In the genomic region with DNA sequence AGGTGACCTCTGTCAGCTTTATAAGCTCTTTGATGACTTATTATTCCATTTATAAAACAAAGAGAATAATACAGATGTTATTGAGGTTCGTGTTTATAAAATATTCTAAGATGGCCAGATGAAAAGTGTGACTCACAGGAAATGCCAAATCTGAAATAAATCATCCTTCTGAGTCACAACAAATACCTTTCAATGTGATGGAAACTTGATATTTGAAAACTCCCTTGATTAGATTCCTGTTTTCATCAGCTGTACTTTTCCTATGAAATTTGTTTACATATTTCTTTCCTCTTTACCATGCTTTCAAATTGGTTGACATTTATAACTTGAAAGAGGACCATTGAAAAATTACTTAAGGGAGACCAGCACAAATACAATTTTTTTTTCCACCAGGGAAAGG, we compare ENCODE assay signal across 12 cellular contexts. TPM values are rescaled to one million over a fixed set of nuclear protein-coding genes. Genes with fewer than 3 reads are reported as not detected.
DNase-seq lines count a peak whose midpoint lies in the region; TF ChIP-seq lines count a peak whose summit lies in the region.
"Had no signal": no experiment of that assay in that cellular context is flagged by ENCODE, and none has a peak within 500 bp of the region (broad histone marks: within the 10 kb centered on the region; RNA-seq: fewer than 3 reads in every experiment).

No MANE protein-coding gene starts in this region.

- no peaks in the 10 kb centered on the region for H3K27me3 ChIP-seq in thymus (ENCODE audit: control insufficient read depth, insufficient read depth)
- H3K27me3 ChIP-seq: cardiac muscle cell, upper lobe of right lung had no signal

- no peaks in the 10 kb centered on the region for H3K9me3 ChIP-seq in thymus (ENCODE audit: control insufficient read depth)
- H3K9me3 ChIP-seq: psoas muscle, upper lobe of right lung had no signal

- WGBS in thymus: 63% methylated on average over 1 of the region's 1 CpG

- H3K4me3 Mint-ChIP-seq in activated CD4-positive, alpha-beta T cell treated with anti-CD3 and anti-CD28 coated beads, Interleukin-2, amount 10 ng/mL, durations not matched to agents 7 days and 5 days: no peak overlapping the region

- H3K36me3 ChIP-seq in thymus (ENCODE audit: control insufficient read depth, insufficient read depth): no peaks in the 10 kb centered on the region
- H3K36me3 ChIP-seq: cardiac muscle cell, upper lobe of right lung had no signal

- no peaks in the 10 kb centered on the region for H3K9me3 Mint-ChIP-seq in activated CD4-positive, alpha-beta T cell treated with anti-CD3 and anti-CD28 coated beads, Interleukin-2, amount 10 ng/mL, durations not matched to agents 7 days and 5 days
- H3K9me3 Mint-ChIP-seq: activated T-cell treated with anti-CD3 and anti-CD28 coated beads, Interleukin-2, amount 50 U/mL, for 72 hours had no signal

- DNase-seq in DMS153 (lab: John Stamatoyannopoulos, UW): peak; percentile 21
- DNase-seq in DMS153 treated with DMSO at 0.1 percent for 48 hours (lab: John Stamatoyannopoulos, UW; ENCODE audit: unreplicated experiment): no peak
- DNase-seq in RKO (ENCODE audit: low spot score): peak; percentile 65
- DNase-seq in fibroblast of mammary gland (ENCODE audit: low read depth): peak; percentile 74
- DNase-seq in activated CD4-positive, alpha-beta T cell treated with anti-CD3 and anti-CD28 coated beads, Interleukin-2, amount 10 ng/mL, durations not matched to agents 7 days and 5 days: no peak
- no peak for DNase-seq in SKM-1 treated with dmso at 0.1 percent for 144 hours (lab: John Stamatoyannopoulos, UW; ENCODE audit: unreplicated experiment)
- DNase-seq in stimulated activated CD4-positive, alpha-beta T cell treated with anti-CD3 and anti-CD28 coated beads, Interleukin-2, amount 100 ng/mL, for 24 hours: no peak
- DNase-seq: psoas muscle, upper lobe of right lung had no signal

- POLR2A ChIA-PET in activated CD4-positive, alpha-beta T cell treated with anti-CD3 and anti-CD28 coated beads, Interleukin-2, amount 10 ng/mL, durations not matched to agents 7 days and 5 days (lab: Charles Lee): no interaction called here

- H3K4me1 Mint-ChIP-seq in activated CD4-positive, alpha-beta T cell treated with anti-CD3 and anti-CD28 coated beads, Interleukin-2, amount 10 ng/mL, durations not matched to agents 7 days and 5 days: peaks cover 17% of the 10 kb centered on the region

- H3K27ac Mint-ChIP-seq in activated CD4-positive, alpha-beta T cell treated with anti-CD3 and anti-CD28 coated beads, Interleukin-2, amount 10 ng/mL, durations not matched to agents 7 days and 5 days: no peak overlapping the region
- H3K27ac Mint-ChIP-seq: activated T-cell treated with anti-CD3 and anti-CD28 coated beads, Interleukin-2, amount 50 U/mL, for 72 hours had no signal

- TF ChIP-seq CTCF in fibroblast of mammary gland (conservative IDR thresholded peaks at IDR 0.05; ENCODE audit: control insufficient read depth, insufficient read depth, low read depth, low read length): no peak

- no peaks in the 10 kb centered on the region for H3K36me3 Mint-ChIP-seq in activated CD4-positive, alpha-beta T cell treated with anti-CD3 and anti-CD28 coated beads, Interleukin-2, amount 10 ng/mL, durations not matched to agents 7 days and 5 days (ENCODE audit: low read depth)

- peaks cover 12% of the 10 kb centered on the region for H3K27me3 Mint-ChIP-seq in activated CD4-positive, alpha-beta T cell treated with anti-CD3 and anti-CD28 coated beads, Interleukin-2, amount 10 ng/mL, durations not matched to agents 7 days and 5 days

- H3K4me3 ChIP-seq in fibroblast of mammary gland (ENCODE audit: control insufficient read depth, low read depth, low read length) (no peak overlapping the region), thymus (ENCODE audit: low read length) (peak overlapping the region; percentile 57)
- H3K4me3 ChIP-seq: cardiac muscle cell, upper lobe of right lung had no signal

- CTCF ChIA-PET in activated CD4-positive, alpha-beta T cell treated with anti-CD3 and anti-CD28 coated beads, Interleukin-2, amount 10 ng/mL, durations not matched to agents 7 days and 5 days (lab: Charles Lee): no interaction called here

- peaks cover 6% of the 10 kb centered on the region for H3K4me1 ChIP-seq in thymus (ENCODE audit: control insufficient read depth, insufficient read depth, low read length)
- H3K4me1 ChIP-seq: psoas muscle had no signal

- H3K27ac ChIP-seq in thymus (ENCODE audit: low read depth): no peak overlapping the region
- H3K27ac ChIP-seq: cardiac muscle cell, psoas muscle, upper lobe of right lung had no signal

RNA-seq across cellular contexts. Expression of a gene that starts 30.6 kb away (rescaled TPM):
- polyA plus RNA-seq in thymus: 9.0 TPM
- total RNA-seq in activated CD4-positive, alpha-beta T cell treated with anti-CD3 and anti-CD28 coated beads, Interleukin-2, amount 10 ng/mL, durations not matched to agents 7 days and 5 days: not detected
- total RNA-seq: activated T-cell treated with anti-CD3 and anti-CD28 coated beads, Interleukin-2, amount 50 U/mL, for 72 hours had no signal

Comparison
In these comparisons a context has a peak if more than half of its experiments do, and no peak if none do; other contexts are left out.
1. DNase-seq: peak in DMS153 (single experiment), RKO (single experiment) and fibroblast of mammary gland (single experiment); none in DMS153 treated with DMSO at 0.1 percent for 48 hours (single experiment), activated CD4-positive, alpha-beta T cell treated with anti-CD3 and anti-CD28 coated beads, Interleukin-2, amount 10 ng/mL, durations not matched to agents 7 days and 5 days (single experiment), SKM-1 treated with dmso at 0.1 percent for 144 hours (single experiment) and stimulated activated CD4-positive, alpha-beta T cell treated with anti-CD3 and anti-CD28 coated beads, Interleukin-2, amount 100 ng/mL, for 24 hours (0 of 2).